Comparison of ENCODE assay signal across 33 cellular contexts in the genomic region with DNA sequence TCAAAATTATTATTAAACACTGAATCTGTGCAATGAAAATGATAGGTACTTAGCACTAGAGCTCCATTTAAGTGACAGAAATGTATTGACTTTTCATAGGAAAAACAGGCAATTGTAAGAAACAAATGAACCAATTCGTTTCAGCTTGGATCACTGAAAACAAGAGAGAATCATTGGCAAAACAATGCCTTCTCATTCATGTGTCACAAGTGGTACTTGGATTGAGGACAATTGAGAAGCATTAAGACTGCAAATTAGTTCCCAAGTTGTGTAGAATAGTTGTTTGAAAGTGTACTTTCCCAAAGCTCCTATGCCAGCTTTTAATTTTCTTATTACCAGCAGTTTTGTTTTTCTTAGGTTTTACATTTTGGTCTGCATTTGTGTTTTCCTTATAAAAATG. TPM values are rescaled to one million over a fixed set of nuclear protein-coding genes. Genes with fewer than 3 reads are reported as not detected.
"Had no signal": no experiment of that assay in that cellular context is flagged by ENCODE, and none has a peak within 500 bp of the region (broad histone marks: within the 10 kb centered on the region; RNA-seq: fewer than 3 reads in every experiment).

No MANE protein-coding gene starts in this region.

- H3K27me3 Mint-ChIP-seq: activated CD4-positive, alpha-beta T cell treated with anti-CD3 and anti-CD28 coated beads, Interleukin-2, amount 10 ng/mL, durations not matched to agents 7 days and 5 days; activated CD8-positive, alpha-beta T cell treated with anti-CD3 and anti-CD28 coated beads for 36 hours; activated naive CD4-positive, alpha-beta T cell treated with anti-CD3 and anti-CD28 coated beads, Interleukin-2, amount 50 U/mL, for 24 hours; activated naive CD8-positive, alpha-beta T cell treated with anti-CD3 and anti-CD28 coated beads, Interleukin-2, amount 50 U/mL, for 24 hours; activated T-helper 17 cell treated with anti-CD3 and anti-CD28 coated beads, Interleukin-2, amount 50 U/mL, for 72 hours; stimulated activated memory B cell treated with anti-CD40 and anti-IgM and Interleukin-4, amounts not matched to agents 10 μg/mL and 1 μg/mL and 100 μg/mL, for 72 hours; stimulated activated naive CD8-positive, alpha-beta T cell treated with anti-CD3 and anti-CD28 coated beads, Interleukin-15, amount 100 ng/mL, for 72 hours had no signal

- H3K4me3 Mint-ChIP-seq: activated CD4-positive, alpha-beta T cell treated with anti-CD3 and anti-CD28 coated beads, Interleukin-2, amount 10 ng/mL, durations not matched to agents 7 days and 5 days; activated CD8-positive, alpha-beta T cell treated with anti-CD3 and anti-CD28 coated beads for 36 hours; activated naive CD4-positive, alpha-beta T cell treated with anti-CD3 and anti-CD28 coated beads, Interleukin-2, amount 50 U/mL, for 24 hours; activated naive CD8-positive, alpha-beta T cell treated with anti-CD3 and anti-CD28 coated beads, Interleukin-2, amount 50 U/mL, for 24 hours; activated T-cell treated with anti-CD3 and anti-CD28 coated beads, Interleukin-2, amount 50 U/mL, for 4 hours; activated T-helper 17 cell treated with anti-CD3 and anti-CD28 coated beads, Interleukin-2, amount 50 U/mL, for 72 hours; immature natural killer cell; nephron; stimulated activated memory B cell treated with anti-CD40 and anti-IgM and Interleukin-4, amounts not matched to agents 10 μg/mL and 1 μg/mL and 100 μg/mL, for 72 hours; stimulated activated naive CD8-positive, alpha-beta T cell treated with anti-CD3 and anti-CD28 coated beads, Interleukin-15, amount 100 ng/mL, for 72 hours; WTC11 had no signal

- H3K4me3 ChIP-seq: heart left ventricle, lower lobe of right lung, psoas muscle, right atrium auricular region, smooth muscle cell, thyroid gland, upper lobe of left lung, vagina had no signal

- H3K4me2 ChIP-seq: smooth muscle cell had no signal

- H3K9me3 Mint-ChIP-seq: activated naive CD4-positive, alpha-beta T cell treated with anti-CD3 and anti-CD28 coated beads, Interleukin-2, amount 50 U/mL, for 24 hours; activated naive CD8-positive, alpha-beta T cell treated with anti-CD3 and anti-CD28 coated beads, Interleukin-2, amount 50 U/mL, for 24 hours; activated T-helper 17 cell treated with anti-CD3 and anti-CD28 coated beads, Interleukin-2, amount 50 U/mL, for 72 hours; immature natural killer cell had no signal

- H3K36me3 Mint-ChIP-seq: immature natural killer cell had no signal

- ATAC-seq: activated CD8-positive, alpha-beta T cell treated with anti-CD3 and anti-CD28 coated beads for 36 hours; activated naive CD8-positive, alpha-beta T cell treated with anti-CD3 and anti-CD28 coated beads, Interleukin-2, amount 50 U/mL, for 24 hours; activated T-cell treated with anti-CD3 and anti-CD28 coated beads, Interleukin-2, amount 50 U/mL, for 4 hours; activated T-helper 17 cell treated with anti-CD3 and anti-CD28 coated beads, Interleukin-2, amount 50 U/mL, for 72 hours; heart left ventricle; left lobe of liver; lower lobe of right lung; psoas muscle; stimulated activated memory B cell treated with anti-CD40 and anti-IgM and Interleukin-4, amounts not matched to agents 10 μg/mL and 1 μg/mL and 100 μg/mL, for 72 hours; stimulated activated naive CD8-positive, alpha-beta T cell treated with anti-CD3 and anti-CD28 coated beads, Interleukin-15, amount 100 ng/mL, for 72 hours; WTC11 had no signal

- H3K27ac ChIP-seq: heart left ventricle, lower lobe of right lung, neutrophil, psoas muscle, right atrium auricular region, thyroid gland, upper lobe of left lung, vagina had no signal

- H3K27me3 ChIP-seq: heart left ventricle, neutrophil, right atrium auricular region, thyroid gland, upper lobe of left lung, vagina had no signal

- DNase-seq: activated CD4-positive, alpha-beta T cell treated with anti-CD3 and anti-CD28 coated beads for 1 hour; activated CD4-positive, alpha-beta T cell treated with anti-CD3 and anti-CD28 coated beads, Interleukin-2, amount 10 ng/mL, durations not matched to agents 7 days and 5 days; activated CD8-positive, alpha-beta T cell treated with anti-CD3 and anti-CD28 coated beads for 36 hours; activated gamma-delta T cell treated with Interleukin-2 at 50 U/mL for 16 hours; activated naive CD8-positive, alpha-beta T cell treated with anti-CD3 and anti-CD28 coated beads, Interleukin-2, amount 50 U/mL, for 24 hours; activated T-cell treated with anti-CD3 and anti-CD28 coated beads, Interleukin-2, amount 50 U/mL, for 4 hours; caudate nucleus; cortex of kidney; heart left ventricle; hypothalamus; immature natural killer cell; kidney glomerular epithelial cell; lower lobe of right lung; mesendoderm; psoas muscle; stimulated activated CD4-positive, alpha-beta T cell treated with anti-CD3 and anti-CD28 coated beads, Interleukin-1b, Interleukin-23, amount 100 ng/mL, for 48 hours; stimulated activated CD4-positive, alpha-beta T cell treated with anti-CD3 and anti-CD28 coated beads, Interleukin-4, amount 100 ng/mL, for 4 hours; stimulated activated CD8-positive, alpha-beta memory T cell treated with anti-CD3 and anti-CD28 coated beads, Interleukin-4, amount 100 ng/mL, for 48 hours; stimulated activated naive CD8-positive, alpha-beta T cell treated with anti-CD3 and anti-CD28 coated beads, Interleukin-15, amount 100 ng/mL, for 72 hours; substantia nigra; thyroid gland; upper lobe of left lung had no signal

- H3K4me1 ChIP-seq: heart left ventricle, lower lobe of right lung, psoas muscle, right atrium auricular region, thyroid gland, upper lobe of left lung, vagina had no signal

- H3K36me3 ChIP-seq: heart left ventricle, lower lobe of right lung, neutrophil, right atrium auricular region, thyroid gland, upper lobe of left lung, vagina had no signal

- H3K4me1 Mint-ChIP-seq: activated CD4-positive, alpha-beta T cell treated with anti-CD3 and anti-CD28 coated beads, Interleukin-2, amount 10 ng/mL, durations not matched to agents 7 days and 5 days; activated T-helper 17 cell treated with anti-CD3 and anti-CD28 coated beads, Interleukin-2, amount 50 U/mL, for 72 hours; immature natural killer cell; nephron; stimulated activated naive CD8-positive, alpha-beta T cell treated with anti-CD3 and anti-CD28 coated beads, Interleukin-15, amount 100 ng/mL, for 72 hours had no signal

- H3K27ac Mint-ChIP-seq: activated CD4-positive, alpha-beta T cell treated with anti-CD3 and anti-CD28 coated beads, Interleukin-2, amount 10 ng/mL, durations not matched to agents 7 days and 5 days; activated CD8-positive, alpha-beta T cell treated with anti-CD3 and anti-CD28 coated beads for 36 hours; activated naive CD4-positive, alpha-beta T cell treated with anti-CD3 and anti-CD28 coated beads, Interleukin-2, amount 50 U/mL, for 24 hours; activated naive CD8-positive, alpha-beta T cell treated with anti-CD3 and anti-CD28 coated beads, Interleukin-2, amount 50 U/mL, for 24 hours; activated T-helper 17 cell treated with anti-CD3 and anti-CD28 coated beads, Interleukin-2, amount 50 U/mL, for 72 hours; immature natural killer cell; nephron; stimulated activated memory B cell treated with anti-CD40 and anti-IgM and Interleukin-4, amounts not matched to agents 10 μg/mL and 1 μg/mL and 100 μg/mL, for 72 hours; stimulated activated naive CD8-positive, alpha-beta T cell treated with anti-CD3 and anti-CD28 coated beads, Interleukin-15, amount 100 ng/mL, for 72 hours; WTC11 had no signal

RNA-seq across cellular contexts. Expression of a gene that starts 20.6 kb away (rescaled TPM):
- polyA plus RNA-seq: endothelial cell of umbilical vein, smooth muscle cell had no signal
